In genomic region chr21:29298348-29299045, GRCh38 we compare ENCODE assay signal across 1 cellular context.
TF ChIP-seq lines count a peak whose summit lies in the region.

BACH1 (plus strand) TSS chr21:29298922; CDS start chr21:29321281, 22,359 bp downstream.

TF ChIP-seq in HEK293, 187 proteins besides CTCF, POLR2A, EP300 and RAD21 (continued from another document and continues in another):
- TF ChIP-seq, protein P1, sequence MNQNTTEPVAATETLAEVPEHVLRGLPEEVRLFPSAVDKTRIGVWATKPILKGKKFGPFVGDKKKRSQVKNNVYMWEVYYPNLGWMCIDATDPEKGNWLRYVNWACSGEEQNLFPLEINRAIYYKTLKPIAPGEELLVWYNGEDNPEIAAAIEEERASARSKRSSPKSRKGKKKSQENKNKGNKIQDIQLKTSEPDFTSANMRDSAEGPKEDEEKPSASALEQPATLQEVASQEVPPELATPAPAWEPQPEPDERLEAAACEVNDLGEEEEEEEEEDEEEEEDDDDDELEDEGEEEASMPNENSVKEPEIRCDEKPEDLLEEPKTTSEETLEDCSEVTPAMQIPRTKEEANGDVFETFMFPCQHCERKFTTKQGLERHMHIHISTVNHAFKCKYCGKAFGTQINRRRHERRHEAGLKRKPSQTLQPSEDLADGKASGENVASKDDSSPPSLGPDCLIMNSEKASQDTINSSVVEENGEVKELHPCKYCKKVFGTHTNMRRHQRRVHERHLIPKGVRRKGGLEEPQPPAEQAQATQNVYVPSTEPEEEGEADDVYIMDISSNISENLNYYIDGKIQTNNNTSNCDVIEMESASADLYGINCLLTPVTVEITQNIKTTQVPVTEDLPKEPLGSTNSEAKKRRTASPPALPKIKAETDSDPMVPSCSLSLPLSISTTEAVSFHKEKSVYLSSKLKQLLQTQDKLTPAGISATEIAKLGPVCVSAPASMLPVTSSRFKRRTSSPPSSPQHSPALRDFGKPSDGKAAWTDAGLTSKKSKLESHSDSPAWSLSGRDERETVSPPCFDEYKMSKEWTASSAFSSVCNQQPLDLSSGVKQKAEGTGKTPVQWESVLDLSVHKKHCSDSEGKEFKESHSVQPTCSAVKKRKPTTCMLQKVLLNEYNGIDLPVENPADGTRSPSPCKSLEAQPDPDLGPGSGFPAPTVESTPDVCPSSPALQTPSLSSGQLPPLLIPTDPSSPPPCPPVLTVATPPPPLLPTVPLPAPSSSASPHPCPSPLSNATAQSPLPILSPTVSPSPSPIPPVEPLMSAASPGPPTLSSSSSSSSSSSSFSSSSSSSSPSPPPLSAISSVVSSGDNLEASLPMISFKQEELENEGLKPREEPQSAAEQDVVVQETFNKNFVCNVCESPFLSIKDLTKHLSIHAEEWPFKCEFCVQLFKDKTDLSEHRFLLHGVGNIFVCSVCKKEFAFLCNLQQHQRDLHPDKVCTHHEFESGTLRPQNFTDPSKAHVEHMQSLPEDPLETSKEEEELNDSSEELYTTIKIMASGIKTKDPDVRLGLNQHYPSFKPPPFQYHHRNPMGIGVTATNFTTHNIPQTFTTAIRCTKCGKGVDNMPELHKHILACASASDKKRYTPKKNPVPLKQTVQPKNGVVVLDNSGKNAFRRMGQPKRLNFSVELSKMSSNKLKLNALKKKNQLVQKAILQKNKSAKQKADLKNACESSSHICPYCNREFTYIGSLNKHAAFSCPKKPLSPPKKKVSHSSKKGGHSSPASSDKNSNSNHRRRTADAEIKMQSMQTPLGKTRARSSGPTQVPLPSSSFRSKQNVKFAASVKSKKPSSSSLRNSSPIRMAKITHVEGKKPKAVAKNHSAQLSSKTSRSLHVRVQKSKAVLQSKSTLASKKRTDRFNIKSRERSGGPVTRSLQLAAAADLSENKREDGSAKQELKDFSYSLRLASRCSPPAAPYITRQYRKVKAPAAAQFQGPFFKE (tag by site-specific recombination; IDR thresholded peaks at IDR 0.05; ENCODE audit: borderline replicate concordance), result no peak
- TF ChIP-seq ZNF2 (tag by site-specific recombination; IDR thresholded peaks at IDR 0.05), result no peak
- TF ChIP-seq ZEB2 (tag by site-specific recombination; IDR thresholded peaks at IDR 0.05), result no peak
- TF ChIP-seq, protein P2, sequence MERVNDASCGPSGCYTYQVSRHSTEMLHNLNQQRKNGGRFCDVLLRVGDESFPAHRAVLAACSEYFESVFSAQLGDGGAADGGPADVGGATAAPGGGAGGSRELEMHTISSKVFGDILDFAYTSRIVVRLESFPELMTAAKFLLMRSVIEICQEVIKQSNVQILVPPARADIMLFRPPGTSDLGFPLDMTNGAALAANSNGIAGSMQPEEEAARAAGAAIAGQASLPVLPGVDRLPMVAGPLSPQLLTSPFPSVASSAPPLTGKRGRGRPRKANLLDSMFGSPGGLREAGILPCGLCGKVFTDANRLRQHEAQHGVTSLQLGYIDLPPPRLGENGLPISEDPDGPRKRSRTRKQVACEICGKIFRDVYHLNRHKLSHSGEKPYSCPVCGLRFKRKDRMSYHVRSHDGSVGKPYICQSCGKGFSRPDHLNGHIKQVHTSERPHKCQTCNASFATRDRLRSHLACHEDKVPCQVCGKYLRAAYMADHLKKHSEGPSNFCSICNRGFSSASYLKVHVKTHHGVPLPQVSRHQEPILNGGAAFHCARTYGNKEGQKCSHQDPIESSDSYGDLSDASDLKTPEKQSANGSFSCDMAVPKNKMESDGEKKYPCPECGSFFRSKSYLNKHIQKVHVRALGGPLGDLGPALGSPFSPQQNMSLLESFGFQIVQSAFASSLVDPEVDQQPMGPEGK (tag by site-specific recombination; IDR thresholded peaks at IDR 0.05), result 0 out of 2 replicates have a peak, but pooled peaks have one; percentile 43
- TF ChIP-seq KLF9 (tag by site-specific recombination; IDR thresholded peaks at IDR 0.05; ENCODE audit: low read depth), result peak; percentile 48; the same call in 1 of the 2 replicates
- peak; percentile 52 for TF ChIP-seq ZNF335 (tag by site-specific recombination; conservative IDR thresholded peaks at IDR 0.05)
- TF ChIP-seq ZNF488 (tag by site-specific recombination; IDR thresholded peaks at IDR 0.05), result no peak
- TF ChIP-seq, protein P3, sequence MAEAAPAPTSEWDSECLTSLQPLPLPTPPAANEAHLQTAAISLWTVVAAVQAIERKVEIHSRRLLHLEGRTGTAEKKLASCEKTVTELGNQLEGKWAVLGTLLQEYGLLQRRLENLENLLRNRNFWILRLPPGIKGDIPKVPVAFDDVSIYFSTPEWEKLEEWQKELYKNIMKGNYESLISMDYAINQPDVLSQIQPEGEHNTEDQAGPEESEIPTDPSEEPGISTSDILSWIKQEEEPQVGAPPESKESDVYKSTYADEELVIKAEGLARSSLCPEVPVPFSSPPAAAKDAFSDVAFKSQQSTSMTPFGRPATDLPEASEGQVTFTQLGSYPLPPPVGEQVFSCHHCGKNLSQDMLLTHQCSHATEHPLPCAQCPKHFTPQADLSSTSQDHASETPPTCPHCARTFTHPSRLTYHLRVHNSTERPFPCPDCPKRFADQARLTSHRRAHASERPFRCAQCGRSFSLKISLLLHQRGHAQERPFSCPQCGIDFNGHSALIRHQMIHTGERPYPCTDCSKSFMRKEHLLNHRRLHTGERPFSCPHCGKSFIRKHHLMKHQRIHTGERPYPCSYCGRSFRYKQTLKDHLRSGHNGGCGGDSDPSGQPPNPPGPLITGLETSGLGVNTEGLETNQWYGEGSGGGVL (tag by site-specific recombination; IDR thresholded peaks at IDR 0.05), result peak; percentile 5; the same call in 1 of the 2 replicates
- no peak for TF ChIP-seq ZNF350 (tag by site-specific recombination; IDR thresholded peaks at IDR 0.05)
- TF ChIP-seq ZNF366 (tag by site-specific recombination; conservative IDR thresholded peaks at IDR 0.05), result no peak
- peak; percentile 48 for TF ChIP-seq KLF10 (tag by site-specific recombination; IDR thresholded peaks at IDR 0.05)
- TF ChIP-seq GLIS1 (tag by site-specific recombination; IDR thresholded peaks at IDR 0.05), result peak; percentile 57
- TF ChIP-seq EGR2 (tag by site-specific recombination; IDR thresholded peaks at IDR 0.05; ENCODE audit: low read depth), result peak; percentile 40; the same call in 1 of the 2 replicates
- TF ChIP-seq ZNF530 (tag by site-specific recombination; IDR thresholded peaks at IDR 0.05; ENCODE audit: low read depth), result peak; percentile 74; the same call in 1 of the 2 replicates
- TF ChIP-seq ZBTB48 (tag by site-specific recombination; IDR thresholded peaks at IDR 0.05), result 0 out of 2 replicates have a peak, but pooled peaks have one; percentile 20
- peak; percentile 74 for TF ChIP-seq ZFP69B (tag by site-specific recombination; IDR thresholded peaks at IDR 0.05)
- peak; percentile 71 for TF ChIP-seq ZBTB26 (tag by site-specific recombination; optimal IDR thresholded peaks at IDR 0.05)
- peak; percentile 39; the same call in 1 of the 2 replicates for TF ChIP-seq ZBTB44 (tag by site-specific recombination; IDR thresholded peaks at IDR 0.05)
- TF ChIP-seq ZNF707 (tag by site-specific recombination; IDR thresholded peaks at IDR 0.05), result no peak
- TF ChIP-seq ZNF704 (tag by site-specific recombination; IDR thresholded peaks at IDR 0.05), result no peak
- TF ChIP-seq ZIC2 (tag by site-specific recombination; IDR thresholded peaks at IDR 0.05), result peak; percentile 88
- TF ChIP-seq, protein P4, sequence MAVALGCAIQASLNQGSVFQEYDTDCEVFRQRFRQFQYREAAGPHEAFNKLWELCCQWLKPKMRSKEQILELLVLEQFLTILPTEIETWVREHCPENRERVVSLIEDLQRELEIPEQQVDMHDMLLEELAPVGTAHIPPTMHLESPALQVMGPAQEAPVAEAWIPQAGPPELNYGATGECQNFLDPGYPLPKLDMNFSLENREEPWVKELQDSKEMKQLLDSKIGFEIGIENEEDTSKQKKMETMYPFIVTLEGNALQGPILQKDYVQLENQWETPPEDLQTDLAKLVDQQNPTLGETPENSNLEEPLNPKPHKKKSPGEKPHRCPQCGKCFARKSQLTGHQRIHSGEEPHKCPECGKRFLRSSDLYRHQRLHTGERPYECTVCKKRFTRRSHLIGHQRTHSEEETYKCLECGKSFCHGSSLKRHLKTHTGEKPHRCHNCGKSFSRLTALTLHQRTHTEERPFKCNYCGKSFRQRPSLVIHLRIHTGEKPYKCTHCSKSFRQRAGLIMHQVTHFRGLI (tag by site-specific recombination; IDR thresholded peaks at IDR 0.05), result peak; percentile 81
- TF ChIP-seq KLF8 (tag by site-specific recombination; IDR thresholded peaks at IDR 0.05), result peak; percentile 44; the same call in 1 of the 2 replicates
- peak; percentile 94 for TF ChIP-seq ZNF692 (tag by site-specific recombination; IDR thresholded peaks at IDR 0.05)
- TF ChIP-seq ZSCAN30 (tag by site-specific recombination; IDR thresholded peaks at IDR 0.05), result peak; percentile 73
- 0 out of 2 replicates have a peak, but pooled peaks have one; percentile 32 for TF ChIP-seq ZNF600 (tag by site-specific recombination; IDR thresholded peaks at IDR 0.05)
- TF ChIP-seq ZNF626 (tag by site-specific recombination; IDR thresholded peaks at IDR 0.05), result no peak
- TF ChIP-seq IKZF3 (tag by site-specific recombination; IDR thresholded peaks at IDR 0.05), result no peak
- no peak for TF ChIP-seq GLI2 (tag by site-specific recombination; IDR thresholded peaks at IDR 0.05; ENCODE audit: borderline replicate concordance, low read depth)
- TF ChIP-seq ZNF423 (tag by site-specific recombination; IDR thresholded peaks at IDR 0.05), result peak; percentile 39; the same call in 1 of the 2 replicates
- peak; percentile 40; the same call in 1 of the 2 replicates for TF ChIP-seq SP7 (tag by site-specific recombination; IDR thresholded peaks at IDR 0.05)
- peak; percentile 73 for TF ChIP-seq ZFHX2 (tag by site-specific recombination; conservative IDR thresholded peaks at IDR 0.05)
- TF ChIP-seq ZNF341 (tag by site-specific recombination; IDR thresholded peaks at IDR 0.05; ENCODE audit: low read depth), result no peak
- TF ChIP-seq ZNF639 (tag by site-specific recombination; IDR thresholded peaks at IDR 0.05), result no peak
- peak; percentile 95 for TF ChIP-seq ZBTB8A (tag by site-specific recombination; IDR thresholded peaks at IDR 0.05)
- TF ChIP-seq ZNF362 (tag by site-specific recombination; IDR thresholded peaks at IDR 0.05), result no peak
- TF ChIP-seq ZNF585B (tag by site-specific recombination; IDR thresholded peaks at IDR 0.05), result no peak
